Comparison of ENCODE assay signal across 13 cellular contexts in genomic region chr4:82984459-82984858, GRCh38. TPM values are rescaled to one million over a fixed set of nuclear protein-coding genes. Genes with fewer than 3 reads are reported as not detected.
DNase-seq lines count a peak whose midpoint lies in the region; ATAC-seq and TF ChIP-seq lines count a peak whose summit lies in the region.
"Had no signal": no experiment of that assay in that cellular context is flagged by ENCODE, and none has a peak within 500 bp of the region (broad histone marks: within the 10 kb centered on the region; RNA-seq: fewer than 3 reads in every experiment).

No MANE protein-coding gene starts in this region.

- in situ Hi-C loops in Caki2 (cut with HindIII; ENCODE audit: low pct_unique_long_range_greater_than_20kb, low sequenced_read_pairs): no loop called here
- in situ Hi-C loops in GM13976 (cut with MboI; ENCODE audit: low sequenced_read_pairs, unreplicated experiment): no loop called here

- H3K4me3 Mint-ChIP-seq in HFFc6: no peak overlapping the region; the same call in 1 of the 2 replicates
- H3K4me3 Mint-ChIP-seq in activated naive CD8-positive, alpha-beta T cell treated with anti-CD3 and anti-CD28 coated beads, Interleukin-2, amount 10 ng/mL, durations not matched to agents 7 days and 5 days: no peak overlapping the region
- H3K4me3 Mint-ChIP-seq: activated naive CD4-positive, alpha-beta T cell treated with anti-CD3 and anti-CD28 coated beads for 36 hours; nephron; T-helper 17 cell had no signal

- H3K27me3 Mint-ChIP-seq in HFFc6 (ENCODE audit: insufficient read depth): no peaks in the 10 kb centered on the region; the same call in 1 of the 2 replicates
- no peaks in the 10 kb centered on the region for H3K27me3 Mint-ChIP-seq in activated naive CD8-positive, alpha-beta T cell treated with anti-CD3 and anti-CD28 coated beads, Interleukin-2, amount 10 ng/mL, durations not matched to agents 7 days and 5 days
- H3K27me3 Mint-ChIP-seq: T-helper 17 cell had no signal

- peaks cover 24% of the 10 kb centered on the region for H3K36me3 Mint-ChIP-seq in HFFc6 (ENCODE audit: low read depth)
- peaks cover 24% of the 10 kb centered on the region for H3K36me3 Mint-ChIP-seq in activated naive CD8-positive, alpha-beta T cell treated with anti-CD3 and anti-CD28 coated beads, Interleukin-2, amount 10 ng/mL, durations not matched to agents 7 days and 5 days

- peaks cover 0 to 1% of the 10 kb centered on the region in 2 donors for H3K4me1 ChIP-seq in thyroid gland

- intact Hi-C loops in thyroid gland (cut with DNase I): no loop called here

- H3K27ac Mint-ChIP-seq in HFFc6: peak overlapping the region; percentile 87
- H3K27ac Mint-ChIP-seq in activated naive CD8-positive, alpha-beta T cell treated with anti-CD3 and anti-CD28 coated beads, Interleukin-2, amount 10 ng/mL, durations not matched to agents 7 days and 5 days: peak overlapping the region; percentile 65
- H3K27ac Mint-ChIP-seq: activated naive CD4-positive, alpha-beta T cell treated with anti-CD3 and anti-CD28 coated beads for 36 hours; nephron; T-helper 17 cell had no signal

- H3K4me1 Mint-ChIP-seq in HFFc6 (ENCODE audit: low read depth): peaks cover 32% of the 10 kb centered on the region
- H3K4me1 Mint-ChIP-seq in activated naive CD8-positive, alpha-beta T cell treated with anti-CD3 and anti-CD28 coated beads, Interleukin-2, amount 10 ng/mL, durations not matched to agents 7 days and 5 days: peaks cover 19% of the 10 kb centered on the region
- H3K4me1 Mint-ChIP-seq: nephron had no signal

- H3K9me3 Mint-ChIP-seq in HFFc6: peaks cover 7% of the 10 kb centered on the region
- no peaks in the 10 kb centered on the region for H3K9me3 Mint-ChIP-seq in activated naive CD8-positive, alpha-beta T cell treated with anti-CD3 and anti-CD28 coated beads, Interleukin-2, amount 10 ng/mL, durations not matched to agents 7 days and 5 days
- H3K9me3 Mint-ChIP-seq: activated naive CD4-positive, alpha-beta T cell treated with anti-CD3 and anti-CD28 coated beads for 36 hours; nephron had no signal

- TF ChIP-seq POLR2A in thyroid gland (IDR thresholded peaks at IDR 0.05): no peak

- H3K9me3 ChIP-seq in thyroid gland: no peaks in the 10 kb centered on the region

- no peaks in the 10 kb centered on the region for H3K36me3 ChIP-seq in thyroid gland

- DNase-seq in Caki2 (ENCODE audit: low read depth): peak; percentile 87
- DNase-seq in HFFc6: peak; percentile 76
- no peak for DNase-seq in activated naive CD8-positive, alpha-beta T cell treated with anti-CD3 and anti-CD28 coated beads, Interleukin-2, amount 10 ng/mL, durations not matched to agents 7 days and 5 days
- DNase-seq in hepatic stellate cell (ENCODE audit: low spot score): peak; percentile 34
- no peak for DNase-seq in GM13976 (ENCODE audit: low spot score)
- no peak for DNase-seq in thyroid gland
- DNase-seq in NCI-H2171 (lab: John Stamatoyannopoulos, UW): no peak
- DNase-seq in coronary artery (ENCODE audit: low spot score): no peak
- DNase-seq: activated naive CD4-positive, alpha-beta T cell treated with anti-CD3 and anti-CD28 coated beads for 36 hours; hippocampal formation; NCI-H345; T-helper 17 cell had no signal

- H3K4me3 ChIP-seq in thyroid gland (replicated peaks in 1 of 3): no peak overlapping the region
- no peak overlapping the region for H3K4me3 ChIP-seq in coronary artery

- H3K27ac ChIP-seq in thyroid gland (no peak overlapping the region), coronary artery (no peak overlapping the region)

- POLR2A ChIA-PET in activated naive CD8-positive, alpha-beta T cell treated with anti-CD3 and anti-CD28 coated beads, Interleukin-2, amount 10 ng/mL, durations not matched to agents 7 days and 5 days (lab: Charles Lee): no interaction called here

- no peak for TF ChIP-seq CTCF in HFFc6 (IDR thresholded peaks at IDR 0.05)
- TF ChIP-seq CTCF in GM13976 (IDR thresholded peaks at IDR 0.05; ENCODE audit: borderline replicate concordance, control extremely low read depth, extremely low read depth, insufficient read depth, missing control alignments): no peak
- no peak for TF ChIP-seq CTCF in thyroid gland (IDR thresholded peaks at IDR 0.05)
- TF ChIP-seq CTCF in coronary artery (IDR thresholded peaks at IDR 0.05): no peak

- WGBS in thyroid gland, 2 donors: 94 to 96% methylated on average over 4 of the region's 4 CpGs

- ATAC-seq in activated naive CD8-positive, alpha-beta T cell treated with anti-CD3 and anti-CD28 coated beads, Interleukin-2, amount 10 ng/mL, durations not matched to agents 7 days and 5 days (ENCODE audit: low read depth): no peak
- ATAC-seq: T-helper 17 cell had no signal

- no peaks in the 10 kb centered on the region for H3K27me3 ChIP-seq in thyroid gland

RNA-seq across cellular contexts. Expression of gene LIN54, which starts 26.2 kb away (rescaled TPM):
- total RNA-seq in Caki2 (2014; rRNA removed; shearing (Covaris generic); ENCODE audit: low replicate concordance): 13.1 and 15.9 TPM in 2 replicates
- total RNA-seq in HFFc6 (2021; fragmentation: NEBNext Ultra II Directional; extraction: Animal tissue kit (Norgen Biotek cat#: 25700)): 10 to 100 TPM; 13.8 to 20.5 (median 18.6) TPM
- total RNA-seq in activated naive CD8-positive, alpha-beta T cell treated with anti-CD3 and anti-CD28 coated beads, Interleukin-2, amount 10 ng/mL, durations not matched to agents 7 days and 5 days: 10 to 100 TPM; 34.3 to 34.9 TPM
- 10 to 100 TPM; 14.8 to 20.8 (median 18.1) TPM for total RNA-seq in thyroid gland

RNA-seq across cellular contexts. Expression of gene COPS4, which starts 50.5 kb away (rescaled TPM):
- total RNA-seq in Caki2 (2014; rRNA removed; shearing (Covaris generic); ENCODE audit: low replicate concordance): 53.5 and 68.7 TPM in 2 replicates
- 10 to 100 TPM; 56.4 to 73.6 (median 69.2) TPM for total RNA-seq in HFFc6 (2021; fragmentation: NEBNext Ultra II Directional; extraction: Animal tissue kit (Norgen Biotek cat#: 25700))
- 10 to 100 TPM; 29.3 to 30.3 TPM for total RNA-seq in activated naive CD8-positive, alpha-beta T cell treated with anti-CD3 and anti-CD28 coated beads, Interleukin-2, amount 10 ng/mL, durations not matched to agents 7 days and 5 days
- total RNA-seq in thyroid gland: 10 to 100 TPM; 35.3 to 69.9 (median 50.4) TPM

Comparison
In these comparisons a context has a peak if more than half of its experiments do, and no peak if none do; other contexts are left out.
1. DNase-seq: peak in Caki2 (single experiment), HFFc6 (single experiment) and hepatic stellate cell (single experiment); none in activated naive CD8-positive, alpha-beta T cell treated with anti-CD3 and anti-CD28 coated beads, Interleukin-2, amount 10 ng/mL, durations not matched to agents 7 days and 5 days (single experiment), GM13976 (single experiment), thyroid gland (0 of 2), NCI-H2171 (single experiment) and coronary artery (single experiment).